30 cellular contexts compared by ENCODE assay signal in the genomic region with DNA sequence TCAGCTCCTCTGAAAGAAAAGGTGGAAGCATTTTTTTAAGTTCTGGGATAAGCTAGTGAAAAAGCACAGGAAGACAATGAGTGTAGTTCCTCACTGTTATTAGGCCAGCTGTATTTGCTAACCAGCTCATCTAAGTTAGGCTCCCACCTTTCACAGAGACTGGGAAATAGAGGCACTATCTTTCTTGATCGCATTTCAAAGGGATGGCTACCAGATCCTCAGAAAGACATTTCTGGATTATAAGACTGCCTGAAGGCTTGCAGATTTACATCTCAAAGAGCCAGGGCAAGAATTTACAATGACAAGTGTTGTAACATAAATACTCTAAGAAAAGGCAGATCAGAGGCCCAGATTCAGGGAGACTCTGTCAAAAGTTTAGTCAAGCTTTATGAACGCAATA.
A peak's percentile ranks its signal among the peaks of the same experiment; 100 is the strongest.
DNase-seq lines count a peak whose midpoint lies in the region; ATAC-seq and TF ChIP-seq lines count a peak whose summit lies in the region.
"Had no signal": no experiment of that assay in that cellular context is flagged by ENCODE, and none has a peak within 500 bp of the region (broad histone marks: within the 10 kb centered on the region; RNA-seq: fewer than 3 reads in every experiment).

No MANE protein-coding gene starts in this region.

- no peaks in the 10 kb centered on the region for H3K79me2 ChIP-seq in hepatocyte

- TF ChIP-seq CTCF in WTC11 (IDR thresholded peaks at IDR 0.05) (no peak), hepatocyte (IDR thresholded peaks at IDR 0.05; ENCODE audit: poor library complexity) (no peak)

- no peak overlapping the region for H3K4ac ChIP-seq in mesenchymal stem cell (ENCODE audit: low read depth in 1 of 2, low read length in 2 of 2)

- no peak overlapping the region for H3K18ac ChIP-seq in mesenchymal stem cell (ENCODE audit: low read depth in 1 of 2, low read length in 2 of 2)

- H3K14ac ChIP-seq in mesenchymal stem cell (ENCODE audit: low read length in 2 of 2) = no peak overlapping the region

- H4K20me1 ChIP-seq in hepatocyte (ENCODE audit: insufficient read depth, poor library complexity, severe bottlenecking) = no peaks in the 10 kb centered on the region

- no peaks in the 10 kb centered on the region for H3K9me2 ChIP-seq in hepatocyte (replicated peaks; ENCODE audit: insufficient read depth)

- H3K27ac ChIP-seq in mesenchymal stem cell (ENCODE audit: low read length, poor library complexity, severe bottlenecking) = no peak overlapping the region
- no peak overlapping the region for H3K27ac ChIP-seq in hepatocyte
- H3K27ac ChIP-seq: 22Rv1, VCaP had no signal

- DNase-seq in NCI-H748 (lab: John Stamatoyannopoulos, UW; ENCODE audit: unreplicated experiment) (peak; percentile 6), NCI-H748 treated with DMSO at 0.1 percent for 48 hours (lab: John Stamatoyannopoulos, UW) (no peak), WTC11 (ENCODE audit: low spot score) (no peak), mesenchymal stem cell (peak; percentile 3), hepatocyte (ENCODE audit: low spot score) (no peak), activated T-cell treated with anti-CD3 and anti-CD28 coated beads for 4 hours (no peak)
- DNase-seq in T-helper 2 cell treated with Interferon-gamma antibody and Interleukin-4, amounts not matched to agents 5 μg/mL and 100 μg/mL, for 36 hours (ENCODE audit: low spot score) = no peak
- DNase-seq in activated CD8-positive, alpha-beta memory T cell treated with anti-CD3 and anti-CD28 coated beads, Interleukin-2, amount 10 ng/mL, durations not matched to agents 7 days and 5 days = no peak
- DNase-seq: activated CD4-positive, alpha-beta T cell treated with anti-CD3 and anti-CD28 coated beads for 48 hours; activated CD8-positive, alpha-beta memory T cell treated with anti-CD3 and anti-CD28 coated beads for 24 hours; activated gamma-delta T cell; activated naive CD8-positive, alpha-beta T cell treated with anti-CD3 and anti-CD28 coated beads, Interleukin-2, amount 50 U/mL, for 24 hours; activated T-cell treated with anti-CD3 and anti-CD28 coated beads, Interleukin-2, amount 50 U/mL, for 24 hours; Calu3; HFFc6; IMR-90; NCI-H1092 treated with DMSO at 0.1 percent for 48 hours; NCI-H187 treated with DMSO at 0.1 percent for 48 hours; NCI-H2227 treated with DMSO at 0.1 percent for 48 hours; NCI-H526 treated with DMSO at 0.1 percent for 48 hours; nucleus accumbens; stimulated activated naive CD4-positive, alpha-beta T cell treated with Interleukin-2 at 50 U/mL for 16 hours; T-helper 2 cell had no signal

- H3K4me3 Mint-ChIP-seq in WTC11 = no peak overlapping the region
- H3K4me3 Mint-ChIP-seq in T-helper 2 cell treated with Interferon-gamma antibody and Interleukin-4, amounts not matched to agents 5 μg/mL and 100 μg/mL, for 36 hours = no peak overlapping the region
- no peak overlapping the region for H3K4me3 Mint-ChIP-seq in activated CD8-positive, alpha-beta memory T cell treated with anti-CD3 and anti-CD28 coated beads, Interleukin-2, amount 10 ng/mL, durations not matched to agents 7 days and 5 days
- H3K4me3 Mint-ChIP-seq: activated naive CD8-positive, alpha-beta T cell treated with anti-CD3 and anti-CD28 coated beads, Interleukin-2, amount 50 U/mL, for 24 hours; activated T-cell treated with anti-CD3 and anti-CD28 coated beads, Interleukin-2, amount 50 U/mL, for 24 hours; CD14-positive monocyte; central memory CD8-positive, alpha-beta T cell; dendritic cell treated with granulocyte-macrophage colony-stimulating factor and Interleukin-4, amounts not matched to agents 40 ng/mL and 50 ng/mL, for 4 days; HFFc6 had no signal

- peak; percentile 85 for ATAC-seq in WTC11
- no peak for ATAC-seq in activated CD8-positive, alpha-beta memory T cell treated with anti-CD3 and anti-CD28 coated beads, Interleukin-2, amount 10 ng/mL, durations not matched to agents 7 days and 5 days
- ATAC-seq: activated naive CD8-positive, alpha-beta T cell treated with anti-CD3 and anti-CD28 coated beads, Interleukin-2, amount 50 U/mL, for 24 hours; SK-N-SH treated with all-trans-retinoic acid at 6 μM for 48 hours had no signal

- H3K4me2 ChIP-seq in mesenchymal stem cell (ENCODE audit: low read length, poor library complexity, severe bottlenecking) (no peak overlapping the region), hepatocyte (no peak overlapping the region)

- H2AK5ac ChIP-seq in mesenchymal stem cell (ENCODE audit: low read length, severe bottlenecking) = no peak overlapping the region

- no peak overlapping the region for H2BK15ac ChIP-seq in mesenchymal stem cell (ENCODE audit: low read depth, poor library complexity, severe bottlenecking)

- H3K27me3 Mint-ChIP-seq in WTC11 (ENCODE audit: low read depth) = peaks cover 92% of the 10 kb centered on the region
- H3K27me3 Mint-ChIP-seq in T-helper 2 cell treated with Interferon-gamma antibody and Interleukin-4, amounts not matched to agents 5 μg/mL and 100 μg/mL, for 36 hours (ENCODE audit: low read depth) = no peaks in the 10 kb centered on the region
- H3K27me3 Mint-ChIP-seq in activated CD8-positive, alpha-beta memory T cell treated with anti-CD3 and anti-CD28 coated beads, Interleukin-2, amount 10 ng/mL, durations not matched to agents 7 days and 5 days = no peaks in the 10 kb centered on the region
- H3K27me3 Mint-ChIP-seq: activated naive CD8-positive, alpha-beta T cell treated with anti-CD3 and anti-CD28 coated beads, Interleukin-2, amount 50 U/mL, for 24 hours; activated T-cell treated with anti-CD3 and anti-CD28 coated beads, Interleukin-2, amount 50 U/mL, for 24 hours; central memory CD8-positive, alpha-beta T cell; dendritic cell treated with granulocyte-macrophage colony-stimulating factor and Interleukin-4, amounts not matched to agents 40 ng/mL and 50 ng/mL, for 4 days had no signal

- no peaks in the 10 kb centered on the region for H3K79me1 ChIP-seq in mesenchymal stem cell (replicated peaks; ENCODE audit: low read length, poor library complexity, severe bottlenecking)

- H3K36me3 ChIP-seq in mesenchymal stem cell (ENCODE audit: control insufficient read depth in 1 of 2, insufficient read depth in 2 of 2, low read depth in 1 of 2, low read length in 2 of 2) = no peaks in the 10 kb centered on the region
- H3K36me3 ChIP-seq in hepatocyte (replicated peaks; ENCODE audit: insufficient read depth, low read depth) = no peaks in the 10 kb centered on the region

- H3K4me1 Mint-ChIP-seq in WTC11 = peaks cover 70% of the 10 kb centered on the region
- peaks cover 3% of the 10 kb centered on the region for H3K4me1 Mint-ChIP-seq in T-helper 2 cell treated with Interferon-gamma antibody and Interleukin-4, amounts not matched to agents 5 μg/mL and 100 μg/mL, for 36 hours (ENCODE audit: low read depth)
- peaks cover 3% of the 10 kb centered on the region for H3K4me1 Mint-ChIP-seq in activated CD8-positive, alpha-beta memory T cell treated with anti-CD3 and anti-CD28 coated beads, Interleukin-2, amount 10 ng/mL, durations not matched to agents 7 days and 5 days
- H3K4me1 Mint-ChIP-seq: activated naive CD8-positive, alpha-beta T cell treated with anti-CD3 and anti-CD28 coated beads, Interleukin-2, amount 50 U/mL, for 24 hours; CD14-positive monocyte; central memory CD8-positive, alpha-beta T cell had no signal

- no peak overlapping the region for H4K91ac ChIP-seq in mesenchymal stem cell (ENCODE audit: low read length)

- H3K4me1 ChIP-seq in mesenchymal stem cell (ENCODE audit: control insufficient read depth, insufficient read depth, low read depth, low read length) (no peaks in the 10 kb centered on the region), hepatocyte (ENCODE audit: insufficient read depth) (no peaks in the 10 kb centered on the region)

- H3K27me3 ChIP-seq in mesenchymal stem cell (ENCODE audit: control insufficient read depth in 1 of 2, insufficient read depth in 1 of 2, low read length in 2 of 2) (no peaks in the 10 kb centered on the region), hepatocyte (no peaks in the 10 kb centered on the region)

- H3K4me3 ChIP-seq in mesenchymal stem cell (ENCODE audit: insufficient read depth in 1 of 2, low read depth in 1 of 2, low read length in 2 of 2) (no peak overlapping the region), hepatocyte (no peak overlapping the region)
- H3K4me3 ChIP-seq: lung had no signal

- no peak overlapping the region for H2BK5ac ChIP-seq in mesenchymal stem cell (ENCODE audit: low read depth, low read length, poor library complexity, severe bottlenecking)

- 0 out of 2 replicates have a peak, but pooled peaks cover 12% of the 10 kb centered on the region for H3K36me3 Mint-ChIP-seq in WTC11
- H3K36me3 Mint-ChIP-seq in T-helper 2 cell treated with Interferon-gamma antibody and Interleukin-4, amounts not matched to agents 5 μg/mL and 100 μg/mL, for 36 hours (ENCODE audit: low read depth) = no peaks in the 10 kb centered on the region
- H3K36me3 Mint-ChIP-seq in activated CD8-positive, alpha-beta memory T cell treated with anti-CD3 and anti-CD28 coated beads, Interleukin-2, amount 10 ng/mL, durations not matched to agents 7 days and 5 days = no peaks in the 10 kb centered on the region
- H3K36me3 Mint-ChIP-seq: CD14-positive monocyte had no signal

- H3K23ac ChIP-seq in mesenchymal stem cell (ENCODE audit: low read length in 2 of 2) = no peak overlapping the region

- H4K8ac ChIP-seq in mesenchymal stem cell (ENCODE audit: low read length) = no peak overlapping the region

- H3K9me3 ChIP-seq in mesenchymal stem cell (ENCODE audit: control insufficient read depth, low read length) (no peaks in the 10 kb centered on the region), hepatocyte (ENCODE audit: low read depth) (no peaks in the 10 kb centered on the region)

- no peak overlapping the region for H2AFZ ChIP-seq in mesenchymal stem cell (ENCODE audit: low read depth, low read length)
- no peak overlapping the region for H2AFZ ChIP-seq in hepatocyte

- H2BK120ac ChIP-seq in mesenchymal stem cell (ENCODE audit: low read depth, low read length) = no peak overlapping the region

- POLR2A ChIA-PET in WTC11 (lab: Charles Lee) = no interaction called here

- no peak overlapping the region; the same call in 1 of the 2 replicates for H3K27ac Mint-ChIP-seq in WTC11
- no peak overlapping the region for H3K27ac Mint-ChIP-seq in T-helper 2 cell treated with Interferon-gamma antibody and Interleukin-4, amounts not matched to agents 5 μg/mL and 100 μg/mL, for 36 hours
- H3K27ac Mint-ChIP-seq in activated CD8-positive, alpha-beta memory T cell treated with anti-CD3 and anti-CD28 coated beads, Interleukin-2, amount 10 ng/mL, durations not matched to agents 7 days and 5 days = no peak overlapping the region
- H3K27ac Mint-ChIP-seq: activated naive CD8-positive, alpha-beta T cell treated with anti-CD3 and anti-CD28 coated beads, Interleukin-2, amount 50 U/mL, for 24 hours; activated T-cell treated with anti-CD3 and anti-CD28 coated beads, Interleukin-2, amount 50 U/mL, for 24 hours; CD14-positive monocyte; dendritic cell treated with granulocyte-macrophage colony-stimulating factor and Interleukin-4, amounts not matched to agents 40 ng/mL and 50 ng/mL, for 4 days; HFFc6 had no signal

- H3K9me3 Mint-ChIP-seq in WTC11 = no peaks in the 10 kb centered on the region
- peaks cover 24% of the 10 kb centered on the region for H3K9me3 Mint-ChIP-seq in T-helper 2 cell treated with Interferon-gamma antibody and Interleukin-4, amounts not matched to agents 5 μg/mL and 100 μg/mL, for 36 hours
- no peaks in the 10 kb centered on the region for H3K9me3 Mint-ChIP-seq in activated CD8-positive, alpha-beta memory T cell treated with anti-CD3 and anti-CD28 coated beads, Interleukin-2, amount 10 ng/mL, durations not matched to agents 7 days and 5 days (ENCODE audit: low read depth)
- H3K9me3 Mint-ChIP-seq: HFFc6 had no signal

- WGBS in mesenchymal stem cell = 31% methylated on average over 1 of the region's 2 CpGs
- 40% methylated on average over 2 of the region's 2 CpGs for WGBS in hepatocyte (ENCODE audit: low lambda C conversion rate, missing lambda C conversion rate)

- H3K9ac ChIP-seq in mesenchymal stem cell (ENCODE audit: low read length) = no peak overlapping the region

- CTCF ChIA-PET in WTC11 (lab: Charles Lee) = interaction anchor here (0.8 kb wide), 1 partner anchor 568 kb away, joined by 3 read pairs; no protein-coding TSS in a partner anchor
- CTCF ChIA-PET in activated CD8-positive, alpha-beta memory T cell treated with anti-CD3 and anti-CD28 coated beads, Interleukin-2, amount 10 ng/mL, durations not matched to agents 7 days and 5 days (lab: Charles Lee) = no interaction called here

- H2BK12ac ChIP-seq in mesenchymal stem cell (ENCODE audit: low read length in 2 of 2) = no peak overlapping the region

Comparison
In these comparisons a context has a peak if more than half of its experiments do, and no peak if none do; other contexts are left out.
1. DNase-seq: peak in NCI-H748 (single experiment) and mesenchymal stem cell (single experiment); none in NCI-H748 treated with DMSO at 0.1 percent for 48 hours (single experiment), WTC11 (single experiment), hepatocyte (single experiment), activated T-cell treated with anti-CD3 and anti-CD28 coated beads for 4 hours (single experiment), T-helper 2 cell treated with Interferon-gamma antibody and Interleukin-4, amounts not matched to agents 5 μg/mL and 100 μg/mL, for 36 hours (single experiment) and activated CD8-positive, alpha-beta memory T cell treated with anti-CD3 and anti-CD28 coated beads, Interleukin-2, amount 10 ng/mL, durations not matched to agents 7 days and 5 days (single experiment).